Comparison of ENCODE assay signal across 19 cellular contexts in genomic region chr5:83145882-83146331, GRCh38.
DNase-seq lines count a peak whose midpoint lies in the region; ATAC-seq and TF ChIP-seq lines count a peak whose summit lies in the region.
"Had no signal": no experiment of that assay in that cellular context is flagged by ENCODE, and none has a peak within 500 bp of the region (broad histone marks: within the 10 kb centered on the region; RNA-seq: fewer than 3 reads in every experiment).

No MANE protein-coding gene starts in this region.

- in situ Hi-C loops in G401 (cut with HindIII; ENCODE audit: low sequenced_read_pairs) (no loop called here), astrocyte of the cerebellum (cut with HindIII; ENCODE audit: low sequenced_read_pairs) (no loop called here)

- ATAC-seq in omental fat pad (ENCODE audit: low FRiP score) = peak; percentile 62
- ATAC-seq in GM19395 (IDR thresholded peaks at IDR 0.05; ENCODE audit: unreplicated experiment) = no peak
- ATAC-seq: activated T-helper 17 cell treated with anti-CD3 and anti-CD28 coated beads, Interleukin-2, amount 50 U/mL, for 72 hours; K562 had no signal

- peak; percentile 24 for DNase-seq in G401 (ENCODE audit: low spot score)
- DNase-seq in astrocyte of the cerebellum (ENCODE audit: low read depth) = peak; percentile 18
- peak; percentile 85 for DNase-seq in fibroblast of villous mesenchyme (ENCODE audit: low read depth)
- no peak for DNase-seq in omental fat pad (ENCODE audit: low spot score)
- DNase-seq in glomerular visceral epithelial cell (ENCODE audit: extremely low spot score) = no peak
- no peak for DNase-seq in SHP77 (lab: John Stamatoyannopoulos, UW)
- DNase-seq in activated CD8-positive, alpha-beta memory T cell treated with anti-CD3 and anti-CD28 coated beads for 24 hours = no peak
- DNase-seq: activated CD4-positive, CD25-positive, alpha-beta regulatory T cell treated with anti-CD3 and anti-CD28 coated beads, Interleukin-2, amount 50 U/mL, for 72 hours; AML-193; amniotic stem cell; cortex of kidney; hypothalamus; NCI-H510A treated with DMSO at 0.1 percent for 48 hours; spleen; thyroid gland had no signal

- H3K4me3 ChIP-seq in astrocyte of the cerebellum (ENCODE audit: low read depth, low read length) (no peak overlapping the region), fibroblast of villous mesenchyme (ENCODE audit: low read depth, low read length) (no peak overlapping the region)
- H3K4me3 ChIP-seq: K562, SJSA1, spleen, thyroid gland had no signal

- TF ChIP-seq CTCF in astrocyte of the cerebellum (IDR thresholded peaks at IDR 0.05; ENCODE audit: low read depth, low read length, missing control alignments) (no peak), fibroblast of villous mesenchyme (IDR thresholded peaks at IDR 0.05; ENCODE audit: insufficient read depth, low read depth, low read length) (no peak), omental fat pad (IDR thresholded peaks at IDR 0.05) (no peak)

Comparison
In these comparisons a context has a peak if more than half of its experiments do, and no peak if none do; other contexts are left out.
1. DNase-seq: peak in G401 (single experiment), astrocyte of the cerebellum (single experiment) and fibroblast of villous mesenchyme (single experiment); none in omental fat pad (single experiment), glomerular visceral epithelial cell (single experiment), SHP77 (0 of 2) and activated CD8-positive, alpha-beta memory T cell treated with anti-CD3 and anti-CD28 coated beads for 24 hours (single experiment).